Comparison of ENCODE assay signal across 9 cellular contexts in the genomic region with DNA sequence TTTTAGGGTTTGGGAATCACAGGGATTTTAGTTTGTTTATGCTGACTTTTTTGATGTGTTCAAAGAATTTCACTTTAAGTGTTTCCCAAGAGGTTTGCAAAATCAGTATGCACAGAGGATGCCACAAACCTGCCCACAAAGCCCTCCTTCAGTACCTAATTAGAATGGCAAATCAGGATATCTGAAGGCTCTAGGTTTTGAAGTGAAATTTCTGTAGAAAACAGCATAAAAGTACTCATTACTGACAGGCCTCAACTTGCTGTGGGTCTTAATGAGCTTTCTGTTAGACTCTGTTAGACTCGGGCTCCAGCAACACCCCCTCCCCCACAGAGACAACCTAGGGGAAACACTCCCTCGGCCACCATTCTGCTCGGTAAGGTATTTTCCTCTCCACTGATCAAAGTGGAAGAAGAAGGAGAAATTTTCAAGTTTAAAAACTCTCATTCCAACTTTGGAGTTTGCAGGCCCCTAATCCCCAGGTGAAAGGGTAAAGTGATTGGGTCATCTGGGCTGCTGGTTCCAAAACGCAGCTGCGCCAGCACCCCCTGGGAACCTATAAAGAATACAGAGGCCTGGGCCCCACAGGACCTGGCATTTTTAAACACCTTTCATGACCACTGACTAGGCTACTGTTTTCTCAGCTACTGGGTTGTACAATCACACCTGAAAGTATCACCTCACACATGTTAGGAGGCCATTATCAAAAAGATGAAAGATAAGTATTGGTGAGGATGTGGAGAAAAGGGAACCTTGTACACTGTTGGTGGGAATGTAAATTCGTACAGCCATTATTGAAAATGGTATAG.
DNase-seq lines count a peak whose midpoint lies in the region; ATAC-seq and TF ChIP-seq lines count a peak whose summit lies in the region.
"Had no signal": no experiment of that assay in that cellular context is flagged by ENCODE, and none has a peak within 500 bp of the region (broad histone marks: within the 10 kb centered on the region; RNA-seq: fewer than 3 reads in every experiment).

No MANE protein-coding gene starts in this region.

- H3K27ac Mint-ChIP-seq in IgD-negative memory B cell (peak overlapping the region in 2 of 3 donors; percentile 47 to 84), neural progenitor cell (peak overlapping the region; percentile 54)

- no peaks in the 10 kb centered on the region for H3K27me3 ChIP-seq in neural progenitor cell
- H3K27me3 ChIP-seq: SJCRH30 had no signal

- H3K9me3 Mint-ChIP-seq in IgD-negative memory B cell (no peaks in the 10 kb centered on the region), neural progenitor cell (no peaks in the 10 kb centered on the region)

- peaks cover 13% of the 10 kb centered on the region for H3F3A ChIP-seq in neural progenitor cell (ENCODE audit: low read depth)

- peak overlapping the region; percentile 4 for H3K4me3 ChIP-seq in neural progenitor cell
- H3K4me3 ChIP-seq: SJCRH30 had no signal

- H3K27ac ChIP-seq in neural progenitor cell = no peak overlapping the region
- H3K27ac ChIP-seq: SJCRH30 had no signal

- H3K9me3 ChIP-seq in neural progenitor cell (ENCODE audit: low read depth) = no peaks in the 10 kb centered on the region
- H3K9me3 ChIP-seq: SJCRH30 had no signal

- peaks cover 0 to 14% (median 13%) of the 10 kb centered on the region in 3 donors for H3K4me1 Mint-ChIP-seq in IgD-negative memory B cell
- H3K4me1 Mint-ChIP-seq in neural progenitor cell = peaks cover 43% of the 10 kb centered on the region

- DNase-seq in neural progenitor cell (ENCODE audit: low spot score) = peak; percentile 53
- no peak for DNase-seq in central memory CD4-positive, alpha-beta T cell
- DNase-seq in OCI-M1 (lab: John Stamatoyannopoulos, UW) = no peak
- no peak for DNase-seq in DMS79 treated with DMSO at 0.1 percent for 48 hours (lab: John Stamatoyannopoulos, UW)
- DNase-seq in NCI-H1436 treated with DMSO at 0.1 percent for 48 hours (lab: John Stamatoyannopoulos, UW) = no peak

- H4K20me1 ChIP-seq in neural progenitor cell (ENCODE audit: low read depth) = peaks cover 7% of the 10 kb centered on the region

- H3K4me3 Mint-ChIP-seq in IgD-negative memory B cell = peak overlapping the region in 3 of 4 donors; percentile 66 to 90 (median 89)
- H3K4me3 Mint-ChIP-seq in neural progenitor cell = peak overlapping the region; percentile 51

- no peaks in the 10 kb centered on the region for H3K36me3 Mint-ChIP-seq in IgD-negative memory B cell
- H3K36me3 Mint-ChIP-seq in neural progenitor cell = peaks cover 2% of the 10 kb centered on the region

- peak overlapping the region; percentile 62 for H3K4me2 ChIP-seq in neural progenitor cell

- H3K36me3 ChIP-seq in neural progenitor cell = no peaks in the 10 kb centered on the region
- H3K36me3 ChIP-seq: SJCRH30 had no signal

- H3K27me3 Mint-ChIP-seq in IgD-negative memory B cell = peaks cover 2% of the 10 kb centered on the region
- H3K27me3 Mint-ChIP-seq in neural progenitor cell (ENCODE audit: insufficient read depth, low read depth) = peaks cover 5% of the 10 kb centered on the region

- TF ChIP-seq CTCF in neural progenitor cell (IDR thresholded peaks at IDR 0.05) = no peak

- no peaks in the 10 kb centered on the region for H3K79me2 ChIP-seq in neural progenitor cell (ENCODE audit: low read depth)

- no peak overlapping the region for H2AFZ ChIP-seq in neural progenitor cell (replicated peaks)

- ATAC-seq in GM19025 (IDR thresholded peaks at IDR 0.05; ENCODE audit: low read depth, unreplicated experiment) (peak; percentile 80), HG02571 (IDR thresholded peaks at IDR 0.05; ENCODE audit: unreplicated experiment) (peak; percentile 77)

- H3K9ac ChIP-seq in neural progenitor cell = no peak overlapping the region

- peaks cover 28% of the 10 kb centered on the region for H3K4me1 ChIP-seq in neural progenitor cell
- H3K4me1 ChIP-seq: SJCRH30 had no signal
